8 cellular contexts compared by ENCODE assay signal in genomic region chrX:118420462-118420861, GRCh38.
A peak's percentile ranks its signal among the peaks of the same experiment; 100 is the strongest.
DNase-seq lines count a peak whose midpoint lies in the region; ATAC-seq and TF ChIP-seq lines count a peak whose summit lies in the region.

No MANE protein-coding gene starts in this region.

- H3K27ac Mint-ChIP-seq in osteocyte (ENCODE audit: unreplicated experiment) = peak overlapping the region; percentile 52

- CTCF ChIA-PET in mammary epithelial cell (lab: Charles Lee; ENCODE audit: low non-redundant PET) (no interaction called here), GM10248 (lab: Yijun Ruan, JAX) (interaction anchor here (1.1 kb wide), 1 partner anchor 13 kb away, joined by 3 read pairs; no protein-coding TSS in a partner anchor)

- H3K36me3 ChIP-seq in mammary epithelial cell (ENCODE audit: insufficient read depth, low read length) = no peaks in the 10 kb centered on the region

- TF ChIP-seq CTCF in mammary epithelial cell (conservative IDR thresholded peaks at IDR 0.05 in 1 of 2, IDR thresholded peaks at IDR 0.05 in 1 of 2; ENCODE audit: extremely low read depth in 1 of 2, insufficient read depth in 1 of 2, low read depth in 1 of 2, low read length in 2 of 2) (no peak), osteocyte (IDR thresholded peaks at IDR 0.05) (no peak), GM10248 (IDR thresholded peaks at IDR 0.05; ENCODE audit: control extremely low read depth, extremely low read depth, low read depth, missing control alignments) (no peak)

- H3K4me3 Mint-ChIP-seq in osteocyte (ENCODE audit: unreplicated experiment) = no peak overlapping the region

- H3K9me3 Mint-ChIP-seq in osteocyte (ENCODE audit: unreplicated experiment) = no peaks in the 10 kb centered on the region

- no peak overlapping the region for H3K27ac ChIP-seq in mammary epithelial cell (ENCODE audit: insufficient read depth, low read depth, low read length)

- H3K9ac ChIP-seq in mammary epithelial cell (ENCODE audit: insufficient read depth, low read length) = no peak overlapping the region

- peak; percentile 63 for ATAC-seq in GM18909 (IDR thresholded peaks at IDR 0.05; ENCODE audit: poor library complexity, unreplicated experiment)
- ATAC-seq in HG03108 (IDR thresholded peaks at IDR 0.05; ENCODE audit: unreplicated experiment) = peak; percentile 81

- H3K4me2 ChIP-seq in mammary epithelial cell (ENCODE audit: insufficient read depth, low read depth, low read length) = no peak overlapping the region

- no peaks in the 10 kb centered on the region for H4K20me1 ChIP-seq in mammary epithelial cell (ENCODE audit: insufficient read depth, low read length)

- no peaks in the 10 kb centered on the region for H3K4me1 ChIP-seq in mammary epithelial cell (ENCODE audit: insufficient read depth, low read length)

- H3K27me3 Mint-ChIP-seq in osteocyte (ENCODE audit: unreplicated experiment) = no peaks in the 10 kb centered on the region

- POLR2A ChIA-PET in GM10248 (lab: Yijun Ruan, JAX) = no interaction called here

- in situ Hi-C loops in mammary epithelial cell (cut with MboI; ENCODE audit: low sequenced_read_pairs in 2 of 2) = no loop called here

- H3K79me2 ChIP-seq in mammary epithelial cell (ENCODE audit: insufficient read depth, low read length) = peaks cover 4% of the 10 kb centered on the region

- H3K4me3 ChIP-seq in mammary epithelial cell (replicated peaks in 1 of 3; ENCODE audit: insufficient read depth in 1 of 3, low read depth in 2 of 3, low read length in 3 of 3) = no peak overlapping the region

- H3K9me3 ChIP-seq in mammary epithelial cell (replicated peaks; ENCODE audit: insufficient read depth, low read length) = no peaks in the 10 kb centered on the region

- H3K4me1 Mint-ChIP-seq in osteocyte (ENCODE audit: unreplicated experiment) = peaks cover 22% of the 10 kb centered on the region

- WGBS in mammary epithelial cell (ENCODE audit: low coverage, missing lambda C conversion rate) = 41% methylated on average over 5 of the region's 5 CpGs

- dilution Hi-C loops in mammary epithelial cell (cut with HindIII; ENCODE audit: low sequenced_read_pairs) = no loop called here

- BruUV-seq in mammary epithelial cell (replicated peaks; lab: Mats Ljungman, UMichigan) = no TSS peak

- no peaks in the 10 kb centered on the region for H3K27me3 ChIP-seq in mammary epithelial cell (ENCODE audit: insufficient read depth, low read length)

- intact Hi-C loops in mammary epithelial cell (cut with micrococcal nuclease) = no loop called here

- DNase-seq in mammary epithelial cell (peak; percentile 27), osteocyte (ENCODE audit: extremely low spot score, unreplicated experiment) (no peak), SW480 (ENCODE audit: low spot score) (no peak), DMS114 treated with DMSO at 0.1 percent for 48 hours (lab: John Stamatoyannopoulos, UW; ENCODE audit: unreplicated experiment) (no peak), HUDEP-2 (lab: John Stamatoyannopoulos, UW; ENCODE audit: unreplicated experiment in 76 of 76) (no peak), GM10248 (ENCODE audit: extremely low spot score) (no peak)

- no peak overlapping the region for H2AFZ ChIP-seq in mammary epithelial cell (ENCODE audit: low read depth, low read length)

- H3K36me3 Mint-ChIP-seq in osteocyte (ENCODE audit: unreplicated experiment) = peaks cover 48% of the 10 kb centered on the region
